In genomic region chr11:117083011-117083940, GRCh38 we compare ENCODE assay signal across 18 cellular contexts. TPM values are rescaled to one million over a fixed set of nuclear protein-coding genes. Genes with fewer than 3 reads are reported as not detected.
DNase-seq lines count a peak whose midpoint lies in the region; ATAC-seq, FAIRE-seq and TF ChIP-seq lines count a peak whose summit lies in the region.
"Had no signal": no experiment of that assay in that cellular context is flagged by ENCODE, and none has a peak within 500 bp of the region (broad histone marks: within the 10 kb centered on the region; RNA-seq: fewer than 3 reads in every experiment).

No MANE protein-coding gene starts in this region.

- TF ChIP-seq EP300 in A549 (IDR thresholded peaks at IDR 0.05) (no peak), H1 (IDR thresholded peaks at IDR 0.05; ENCODE audit: borderline replicate concordance in 1 of 2, low read depth in 2 of 2, low read length in 2 of 2) (no peak)

- H3K27me3 ChIP-seq in H1 (replicated peaks in 1 of 4; ENCODE audit: control insufficient read depth in 3 of 4, extremely low read depth in 1 of 4, insufficient read depth in 3 of 4, low read length in 3 of 4) (no peaks in the 10 kb centered on the region), neural progenitor cell (no peaks in the 10 kb centered on the region), smooth muscle cell (ENCODE audit: low read depth) (no peaks in the 10 kb centered on the region), spleen (replicated peaks in 1 of 7) (no peaks in the 10 kb centered on the region)
- H3K27me3 ChIP-seq: upper lobe of left lung had no signal

- H4K20me1 ChIP-seq in H1 (replicated peaks in 1 of 2; ENCODE audit: control insufficient read depth in 1 of 2, insufficient read depth in 2 of 2, low read length in 2 of 2) (peaks cover 2 to 7% of the 10 kb centered on the region in 2 experiments), neural progenitor cell (ENCODE audit: low read depth) (peaks cover 28% of the 10 kb centered on the region), smooth muscle cell (ENCODE audit: low read depth) (peaks cover 100% of the 10 kb centered on the region)

- H3K36me3 ChIP-seq in H1 (ENCODE audit: control insufficient read depth in 2 of 4, insufficient read depth in 4 of 4, low read length in 3 of 4) (no peaks in the 10 kb centered on the region), neural progenitor cell (no peaks in the 10 kb centered on the region), smooth muscle cell (ENCODE audit: low read depth) (no peaks in the 10 kb centered on the region), spleen (peaks cover 0 to 7% (median 0%) of the 10 kb centered on the region in 6 donors)
- H3K36me3 ChIP-seq: upper lobe of left lung had no signal

- no peak for FAIRE-seq in A549 (lab: Jason Lieb, UNC)
- peak; percentile 65 for FAIRE-seq in GM12892 (lab: Jason Lieb, UNC)
- peak; percentile 39 for FAIRE-seq in H1 (lab: Jason Lieb, UNC)

- H3K18ac ChIP-seq in H1 (ENCODE audit: extremely low read depth, low read length), result no peak overlapping the region

- H3K9me3 ChIP-seq in A549 (no peaks in the 10 kb centered on the region), H1 (ENCODE audit: insufficient read depth in 2 of 2, low read depth in 1 of 2, low read length in 1 of 2) (no peaks in the 10 kb centered on the region), neural progenitor cell (ENCODE audit: low read depth) (peaks cover 3% of the 10 kb centered on the region), smooth muscle cell (replicated peaks; ENCODE audit: low read depth) (no peaks in the 10 kb centered on the region), spleen (no peaks in the 10 kb centered on the region)
- H3K9me3 ChIP-seq: upper lobe of left lung had no signal

- no peak overlapping the region for H3K4me3 Mint-ChIP-seq in neural progenitor cell
- H3K4me3 Mint-ChIP-seq: activated naive CD8-positive, alpha-beta T cell treated with anti-CD3 and anti-CD28 coated beads for 36 hours had no signal

- no peak overlapping the region for H2BK5ac ChIP-seq in H1 (ENCODE audit: low read depth, low read length)

- DNase-seq in A549 (ENCODE audit: low read depth in 1 of 2, low spot score in 1 of 2), result no peak
- no peak for DNase-seq in GM12892 (ENCODE audit: insufficient read length)
- no peak for DNase-seq in H1 (ENCODE audit: low read depth in 1 of 2, low spot score in 2 of 2)
- peak; percentile 54 for DNase-seq in neural progenitor cell (ENCODE audit: low spot score)
- DNase-seq in smooth muscle cell (lab: John Stamatoyannopoulos, UW; ENCODE audit: unreplicated experiment), result no peak
- no peak for DNase-seq in spleen
- DNase-seq in HUDEP-2 (lab: John Stamatoyannopoulos, UW; ENCODE audit: unreplicated experiment in 76 of 76), result no peak
- DNase-seq: activated CD4-positive, alpha-beta T cell treated with anti-CD3 and anti-CD28 coated beads for 48 hours; activated naive CD8-positive, alpha-beta T cell treated with anti-CD3 and anti-CD28 coated beads for 36 hours; activated T-cell treated with anti-CD3 and anti-CD28 coated beads, Interleukin-2, amount 50 U/mL, for 1 hour; cerebellar nuclear complex; DMS 273 treated with DMSO at 0.1 percent for 48 hours; NCI-H2081 treated with DMSO at 0.1 percent for 48 hours; retina; stimulated activated CD4-positive, alpha-beta T cell treated with anti-CD3 and anti-CD28 coated beads, Interleukin-2, amount 100 ng/mL, for 48 hours; stimulated activated CD8-positive, alpha-beta memory T cell treated with anti-CD3 and anti-CD28 coated beads, Interleukin-4, amount 100 ng/mL, for 48 hours; upper lobe of left lung had no signal

- no peak overlapping the region for H2BK120ac ChIP-seq in H1 (replicated peaks; ENCODE audit: low read depth, low read length)

- intact Hi-C loops in spleen (cut with DNase I; ENCODE audit: low total_unique reads), result no loop called here

- H3K36me3 Mint-ChIP-seq in neural progenitor cell, result peaks cover 8% of the 10 kb centered on the region

- H3K79me2 ChIP-seq in H1 (ENCODE audit: control insufficient read depth in 1 of 2, insufficient read depth in 2 of 2, low read length in 2 of 2) (peaks cover 0 to 90% of the 10 kb centered on the region in 2 experiments; a peak in 3 of 4 replicates), neural progenitor cell (ENCODE audit: low read depth) (peaks cover 100% of the 10 kb centered on the region), smooth muscle cell (ENCODE audit: low read depth) (peaks cover 88% of the 10 kb centered on the region)

- CTCF ChIA-PET in A549 (lab: Yijun Ruan, JAX) (interaction anchor here (0.5 to 1.4 kb wide), 2 partner anchors 14 to 22 kb away, joined by 3 to 4 read pairs; no protein-coding TSS in a partner anchor), H1 (lab: Charles Lee; ENCODE audit: partially characterized antibody) (interaction anchor here (0.7 to 2.1 kb wide), 10 partner anchors 12 to 203 kb away, joined by 3 to 11 read pairs (median 4); partner anchors contain the start of gene SIK3)

- H3K56ac ChIP-seq in H1 (replicated peaks; ENCODE audit: insufficient read length, low read depth, low read length), result no peak overlapping the region

- 89% methylated on average over 5 of the region's 5 CpGs for WGBS in A549 (ENCODE audit: missing lambda C conversion rate)
- WGBS in H1 (ENCODE audit: extremely low coverage in 1 of 2, insufficient coverage in 1 of 2, insufficient read length in 1 of 2, insufficient replicate concordance in 2 of 2, low coverage in 1 of 2, low lambda C conversion rate in 2 of 2, missing lambda C conversion rate in 1 of 2), 2 experiments, result 79% methylated on average over 5 of the region's 5 CpGs; no CpG with 5 or more reads in 1 of the 2 experiments
- WGBS in smooth muscle cell (ENCODE audit: low lambda C conversion rate), result 91% methylated on average over 5 of the region's 5 CpGs
- 71 to 84% (median 79%) methylated on average over 5 of the region's 5 CpGs for WGBS in spleen, 5 donors

- TF ChIP-seq POLR2A in A549 (IDR thresholded peaks at IDR 0.05; ENCODE audit: low read length) (no peak), GM12892 (IDR thresholded peaks at IDR 0.05; ENCODE audit: low read depth, low read length) (no peak), H1 (IDR thresholded peaks at IDR 0.05; ENCODE audit: control extremely low read depth in 1 of 2, low read depth in 2 of 2, low read length in 2 of 2) (no peak), spleen (IDR thresholded peaks at IDR 0.05) (no peak)

- no peak overlapping the region for H3K27ac Mint-ChIP-seq in neural progenitor cell
- H3K27ac Mint-ChIP-seq: activated naive CD8-positive, alpha-beta T cell treated with anti-CD3 and anti-CD28 coated beads for 36 hours had no signal

- no peak for TF ChIP-seq CTCF in A549 (IDR thresholded peaks at IDR 0.05)
- TF ChIP-seq CTCF in H1 (IDR thresholded peaks at IDR 0.05; ENCODE audit: control extremely low read depth in 1 of 3, insufficient read depth in 1 of 3, low read depth in 1 of 3, low read length in 3 of 3), result no peak
- TF ChIP-seq CTCF in neural progenitor cell (IDR thresholded peaks at IDR 0.05), result no peak
- TF ChIP-seq CTCF in smooth muscle cell (IDR thresholded peaks at IDR 0.05; ENCODE audit: borderline replicate concordance, insufficient read depth, poor library complexity, severe bottlenecking), result no peak
- no peak for TF ChIP-seq CTCF in spleen (IDR thresholded peaks at IDR 0.05 in 8 of 11, conservative IDR thresholded peaks at IDR 0.05 in 3 of 11)

- POLR2A ChIA-PET in A549 (lab: Yijun Ruan, JAX), result no interaction called here
- POLR2A ChIA-PET in H1 (lab: Charles Lee; ENCODE audit: partially characterized antibody), result interaction anchor here (0.6 to 1.8 kb wide), 5 partner anchors 11 to 77 kb away, joined by 3 to 6 read pairs (median 3); partner anchors contain the start of gene SIK3

- no peak overlapping the region for H4K91ac ChIP-seq in H1 (replicated peaks; ENCODE audit: insufficient read length, low read length)

- no peaks in the 10 kb centered on the region; the same call in none of the 2 replicates for H3K79me1 ChIP-seq in H1 (ENCODE audit: low read depth, low read length)

- no peaks in the 10 kb centered on the region for H3K23me2 ChIP-seq in H1 (ENCODE audit: low read depth, low read length)

- no peak overlapping the region for H3K23ac ChIP-seq in H1 (ENCODE audit: insufficient read length)

- H3K27ac ChIP-seq in A549 (no peak overlapping the region), H1 (ENCODE audit: low read depth, low read length) (no peak overlapping the region), neural progenitor cell (peak overlapping the region; percentile 84), smooth muscle cell (ENCODE audit: low read depth) (no peak overlapping the region), spleen (peak overlapping the region in 1 of 8 donors; percentile 27)
- H3K27ac ChIP-seq: upper lobe of left lung had no signal

- peaks cover 3% of the 10 kb centered on the region for H3K27me3 Mint-ChIP-seq in neural progenitor cell (ENCODE audit: insufficient read depth, low read depth)
- H3K27me3 Mint-ChIP-seq: activated naive CD8-positive, alpha-beta T cell treated with anti-CD3 and anti-CD28 coated beads for 36 hours had no signal

- no peak overlapping the region for H2BK15ac ChIP-seq in H1 (ENCODE audit: low read length)

- H3K4ac ChIP-seq in H1 (replicated peaks; ENCODE audit: insufficient read length, low read depth, low read length), result no peak overlapping the region

- H3K4me2 ChIP-seq in A549, result 0 out of 3 replicates have a peak overlapping the region, but pooled peaks have one; percentile 12
- no peak overlapping the region for H3K4me2 ChIP-seq in H1 (ENCODE audit: insufficient read depth in 1 of 2, low read depth in 2 of 2, low read length in 2 of 2)
- H3K4me2 ChIP-seq in neural progenitor cell, result peak overlapping the region; percentile 34
- no peak overlapping the region for H3K4me2 ChIP-seq in smooth muscle cell

- H4K8ac ChIP-seq in H1 (ENCODE audit: extremely low read depth, insufficient read depth, low read length), result no peak overlapping the region

- H4K5ac ChIP-seq in H1 (ENCODE audit: insufficient read length, low read depth, low read length), result no peak overlapping the region

- no peak overlapping the region for H2BK12ac ChIP-seq in H1 (ENCODE audit: low read depth, low read length)

- ATAC-seq in A549 (no peak), HG03108 (IDR thresholded peaks at IDR 0.05; ENCODE audit: unreplicated experiment) (no peak)

- TF ChIP-seq RAD21 in A549 (conservative IDR thresholded peaks at IDR 0.05 in 1 of 2, IDR thresholded peaks at IDR 0.05 in 1 of 2) (no peak), H1 (IDR thresholded peaks at IDR 0.05 in 1 of 2, conservative IDR thresholded peaks at IDR 0.05 in 1 of 2; ENCODE audit: low read depth in 2 of 2, low read length in 2 of 2) (no peak)

- H3K4me3 ChIP-seq in A549 (no peak overlapping the region), H1 (ENCODE audit: extremely low read depth in 1 of 4, insufficient read depth in 2 of 4, low read depth in 3 of 4, low read length in 4 of 4) (no peak overlapping the region), neural progenitor cell (peak overlapping the region; percentile 15), smooth muscle cell (no peak overlapping the region), spleen (no peak overlapping the region)
- H3K4me3 ChIP-seq: upper lobe of left lung had no signal

- H3F3A ChIP-seq in neural progenitor cell (ENCODE audit: low read depth), result peaks cover 24% of the 10 kb centered on the region
- H3F3A ChIP-seq in smooth muscle cell (ENCODE audit: low read depth), result no peaks in the 10 kb centered on the region

- H3K4me1 ChIP-seq in A549 (peaks cover 37% of the 10 kb centered on the region), H1 (replicated peaks in 1 of 4; ENCODE audit: control insufficient read depth in 3 of 4, insufficient read depth in 4 of 4, low read length in 3 of 4) (peaks cover 0 to 2% (median 0%) of the 10 kb centered on the region in 4 experiments; a peak in 1 of 7 replicates), neural progenitor cell (peaks cover 31% of the 10 kb centered on the region), smooth muscle cell (ENCODE audit: low read depth) (peaks cover 32% of the 10 kb centered on the region), spleen (peaks cover 12 to 100% (median 52%) of the 10 kb centered on the region in 6 donors)

- no peak overlapping the region for H2BK20ac ChIP-seq in H1 (ENCODE audit: low read length)

- H3K9ac ChIP-seq in H1 (replicated peaks in 1 of 4; ENCODE audit: extremely low read depth in 1 of 4, low read depth in 3 of 4, low read length in 3 of 4), result no peak overlapping the region
- H3K9ac ChIP-seq in neural progenitor cell, result no peak overlapping the region
- H3K9ac ChIP-seq in smooth muscle cell (ENCODE audit: low read depth), result no peak overlapping the region

- H2AK5ac ChIP-seq in H1 (ENCODE audit: low read depth, low read length), result no peak overlapping the region

- peaks cover 4% of the 10 kb centered on the region for H3K9me3 Mint-ChIP-seq in neural progenitor cell
- H3K9me3 Mint-ChIP-seq: activated naive CD8-positive, alpha-beta T cell treated with anti-CD3 and anti-CD28 coated beads for 36 hours had no signal

- H3K4me1 Mint-ChIP-seq in neural progenitor cell, result peaks cover 12% of the 10 kb centered on the region

- no peak overlapping the region for H3K14ac ChIP-seq in H1 (ENCODE audit: insufficient read length)

- H2AFZ ChIP-seq in H1 (ENCODE audit: low read length), result no peak overlapping the region
- H2AFZ ChIP-seq in neural progenitor cell (replicated peaks), result no peak overlapping the region
- no peak overlapping the region for H2AFZ ChIP-seq in smooth muscle cell (ENCODE audit: low read depth)

RNA-seq across cellular contexts. Expression of gene SIK3, which starts 15.0 kb away (rescaled TPM):
- polyA plus RNA-seq in A549 (2011; rRNA removed), result 8.2 and 12.3 TPM in 2 replicates
- 4.3 and 5.4 TPM in 2 replicates for polyA plus RNA-seq in A549 (2012; cell fraction: cytosol; rRNA removed)
- 10.6 and 12.8 TPM in 2 replicates for polyA plus RNA-seq in A549 (2012; cell fraction: nucleus; rRNA removed)
- 7.3 to 9.0 TPM (median 8.7 TPM) in 3 replicates for polyA plus RNA-seq in A549 (2017; fragmentation: RNase III; extraction: RNeasy Plus Mini Kit Qiagen cat#74134 plus additional on column Dnase treatment)
- polyA minus RNA-seq in A549 (2011; rRNA and poly(A)+ RNA removed), result 17.8 and 25.0 TPM in 2 replicates
- polyA plus RNA-seq in GM12892 (2012; ENCODE audit: missing spikeins), result 17.6 TPM
- 32.1 and 32.6 TPM in 2 replicates for total RNA-seq in H1 (2021; fragmentation: NEBNext Ultra II Directional; extraction: Animal tissue kit (Norgen Biotek cat#: 25700))
- 18.3 and 19.9 TPM in 2 replicates for polyA plus RNA-seq in H1 (2011; rRNA removed)
- 12.0 TPM for polyA plus RNA-seq in H1 (2011; cell fraction: cytosol; rRNA removed)
- 29.2 TPM for polyA plus RNA-seq in H1 (2011; cell fraction: nucleus; rRNA removed)
- 15.5 to 19.3 TPM (median 18.7 TPM) in 4 replicates for polyA plus RNA-seq in H1 (2012, experiment 1 of 2)
- 6.3 TPM for polyA plus RNA-seq in H1 (2012, experiment 2 of 2)
- polyA plus RNA-seq in H1 (2013, experiment 1 of 2), result 10.8 TPM
- 10.3 TPM for polyA plus RNA-seq in H1 (2013, experiment 2 of 2)
- 20.9 and 24.9 TPM in 2 replicates for polyA minus RNA-seq in H1 (2011; rRNA and poly(A)+ RNA removed)
- 19.3 TPM for polyA minus RNA-seq in H1 (2011; cell fraction: cytosol; rRNA and poly(A)+ RNA removed)
- 42.0 TPM for polyA minus RNA-seq in H1 (2011; cell fraction: nucleus; rRNA and poly(A)+ RNA removed)
- total RNA-seq in neural progenitor cell (ENCODE audit: low replicate concordance), result 19.7 and 24.4 TPM in 2 replicates
- 8.7 and 11.9 TPM in 2 replicates for total RNA-seq in smooth muscle cell
- polyA plus RNA-seq in smooth muscle cell, result 11.0 and 11.8 TPM in 2 replicates
- 100 to 1,000 TPM in 1 of 7 donors, 10 to 100 TPM in 6; 61.0 to 112 (median 70.9) TPM for total RNA-seq in spleen
- 10 to 100 TPM in 2 of 3 donors, 1 to 10 TPM in 1; 7.8 to 11.8 (median 11.1) TPM for polyA plus RNA-seq in spleen

Comparison
In these comparisons a context has a peak if more than half of its experiments do, and no peak if none do; other contexts are left out.
1. H3K4me2 ChIP-seq: peak in A549 (single experiment) and neural progenitor cell (single experiment); none in H1 (0 of 2) and smooth muscle cell (single experiment).